ENCODE assay signal across 9 cellular contexts in genomic region chr15:52005748-52006701, GRCh38. TPM values are rescaled to one million over a fixed set of nuclear protein-coding genes. Genes with fewer than 3 reads are reported as not detected.
DNase-seq lines count a peak whose midpoint lies in the region; ATAC-seq, FAIRE-seq and TF ChIP-seq lines count a peak whose summit lies in the region.
"Had no signal": no experiment of that assay in that cellular context is flagged by ENCODE, and none has a peak within 500 bp of the region (broad histone marks: within the 10 kb centered on the region; RNA-seq: fewer than 3 reads in every experiment).

No MANE protein-coding gene starts in this region.

- no peaks in the 10 kb centered on the region for H3K9me2 ChIP-seq in Karpas-422 (replicated peaks; ENCODE audit: insufficient read depth, low read length)

- peaks cover 6% of the 10 kb centered on the region for H3K27me3 Mint-ChIP-seq in glutamatergic neuron (ENCODE audit: unreplicated experiment)

- peak; percentile 84 for FAIRE-seq in GM12891 (lab: Jason Lieb, UNC)

- no peaks in the 10 kb centered on the region for H3K79me2 ChIP-seq in Karpas-422 (ENCODE audit: low read length)

- no peaks in the 10 kb centered on the region for H3K9me3 ChIP-seq in Karpas-422 (ENCODE audit: low read length)

- ATAC-seq in GM21526 (IDR thresholded peaks at IDR 0.05; ENCODE audit: low FRiP score, unreplicated experiment), result peak; percentile 44

- H3K4me3 ChIP-seq in Karpas-422 (ENCODE audit: low read length), result no peak overlapping the region

- H3K4me1 ChIP-seq in Karpas-422 (ENCODE audit: low read length), result peaks cover 7% of the 10 kb centered on the region

- 0 out of 2 replicates have a peak, but pooled peaks have one; percentile 10 for TF ChIP-seq POLR2A in GM12891 (IDR thresholded peaks at IDR 0.05; ENCODE audit: low read depth, low read length)

- no peaks in the 10 kb centered on the region for H4K20me1 ChIP-seq in Karpas-422 (ENCODE audit: insufficient read depth, low read depth, low read length)

- peaks cover 4% of the 10 kb centered on the region for H3K36me3 Mint-ChIP-seq in glutamatergic neuron (ENCODE audit: unreplicated experiment)

- H3K27ac Mint-ChIP-seq in glutamatergic neuron (ENCODE audit: unreplicated experiment), result no peak overlapping the region

- no peak overlapping the region for H3K9ac ChIP-seq in Karpas-422 (ENCODE audit: low read length)
- H3K9ac ChIP-seq: KMS-11 had no signal

- H3K4me2 ChIP-seq in Karpas-422 (ENCODE audit: low read depth, low read length, poor library complexity, severe bottlenecking), result no peak overlapping the region
- H3K4me2 ChIP-seq: KMS-11 had no signal

- DNase-seq in GM12891 (ENCODE audit: insufficient read length, low spot score), result no peak
- DNase-seq in Karpas-422, result no peak
- DNase-seq in epithelial cell of prostate (ENCODE audit: low read depth, low spot score), result no peak
- DNase-seq in NCI-H1436 (lab: John Stamatoyannopoulos, UW), result no peak
- no peak for DNase-seq in cerebellar cortex (ENCODE audit: low spot score)
- no peak for DNase-seq in glutamatergic neuron
- no peak for DNase-seq in AML-193 (lab: John Stamatoyannopoulos, UW)

- no peak for TF ChIP-seq CTCF in glutamatergic neuron (IDR thresholded peaks at IDR 0.05; ENCODE audit: partially characterized antibody, unreplicated experiment)

- H3K4me3 Mint-ChIP-seq in glutamatergic neuron (ENCODE audit: unreplicated experiment), result no peak overlapping the region

- H3K36me3 ChIP-seq in Karpas-422 (ENCODE audit: insufficient read depth, low read length), result no peaks in the 10 kb centered on the region

- H3K27ac ChIP-seq in Karpas-422 (ENCODE audit: low read length), result no peak overlapping the region
- H3K27ac ChIP-seq in epithelial cell of prostate, result peak overlapping the region; percentile 86
- H3K27ac ChIP-seq: KMS-11 had no signal

- H3K27me3 ChIP-seq in Karpas-422 (ENCODE audit: low read length), result no peaks in the 10 kb centered on the region

- H2AFZ ChIP-seq in Karpas-422 (ENCODE audit: low read length), result peak overlapping the region; percentile 16; the same call in 1 of the 2 replicates

- no peaks in the 10 kb centered on the region for H3K9me3 Mint-ChIP-seq in glutamatergic neuron (ENCODE audit: unreplicated experiment)

- no peaks in the 10 kb centered on the region for H3K4me1 Mint-ChIP-seq in glutamatergic neuron (ENCODE audit: low read depth, unreplicated experiment)

TF ChIP-seq in GM12891, 5 proteins besides CTCF, POLR2A, EP300 and RAD21:
- peak; percentile 57; the same call in 1 of the 2 replicates for TF ChIP-seq SPI1 (IDR thresholded peaks at IDR 0.05; ENCODE audit: low read depth, low read length)
- no peak for TF ChIP-seq TAF1 (IDR thresholded peaks at IDR 0.05; ENCODE audit: low read depth, low read length)
- TF ChIP-seq POLR2AphosphoS5 (IDR thresholded peaks at IDR 0.05; ENCODE audit: low read depth, low read length), result peak; percentile 25; the same call in 1 of the 2 replicates
- TF ChIP-seq PAX5 (IDR thresholded peaks at IDR 0.05; ENCODE audit: insufficient read depth, low read length, severe bottlenecking), result no peak
- no peak for TF ChIP-seq POU2F2 (IDR thresholded peaks at IDR 0.05; ENCODE audit: low read depth, low read length)

RNA-seq across cellular contexts. Expression of gene MAPK6, which starts 13.0 kb away (rescaled TPM):
- 25.6 TPM for polyA plus RNA-seq in GM12891 (2012; ENCODE audit: low read depth, missing spikeins)
- 12.8 and 24.7 TPM in 2 replicates for total RNA-seq in Karpas-422 (2014; rRNA removed; shearing (Covaris generic); ENCODE audit: low replicate concordance)
- total RNA-seq in glutamatergic neuron (ENCODE audit: unreplicated experiment), result 109 TPM

RNA-seq across cellular contexts. Expression of gene LEO1, which starts 34.4 kb away (rescaled TPM):
- polyA plus RNA-seq in GM12891 (2012; ENCODE audit: low read depth, missing spikeins), result 20.4 TPM
- total RNA-seq in Karpas-422 (2014; rRNA removed; shearing (Covaris generic); ENCODE audit: low replicate concordance), result 16.9 and 32.3 TPM in 2 replicates
- total RNA-seq in glutamatergic neuron (ENCODE audit: unreplicated experiment), result 22.7 TPM
